ENCODE assay signal across 8 cellular contexts in the genomic region with DNA sequence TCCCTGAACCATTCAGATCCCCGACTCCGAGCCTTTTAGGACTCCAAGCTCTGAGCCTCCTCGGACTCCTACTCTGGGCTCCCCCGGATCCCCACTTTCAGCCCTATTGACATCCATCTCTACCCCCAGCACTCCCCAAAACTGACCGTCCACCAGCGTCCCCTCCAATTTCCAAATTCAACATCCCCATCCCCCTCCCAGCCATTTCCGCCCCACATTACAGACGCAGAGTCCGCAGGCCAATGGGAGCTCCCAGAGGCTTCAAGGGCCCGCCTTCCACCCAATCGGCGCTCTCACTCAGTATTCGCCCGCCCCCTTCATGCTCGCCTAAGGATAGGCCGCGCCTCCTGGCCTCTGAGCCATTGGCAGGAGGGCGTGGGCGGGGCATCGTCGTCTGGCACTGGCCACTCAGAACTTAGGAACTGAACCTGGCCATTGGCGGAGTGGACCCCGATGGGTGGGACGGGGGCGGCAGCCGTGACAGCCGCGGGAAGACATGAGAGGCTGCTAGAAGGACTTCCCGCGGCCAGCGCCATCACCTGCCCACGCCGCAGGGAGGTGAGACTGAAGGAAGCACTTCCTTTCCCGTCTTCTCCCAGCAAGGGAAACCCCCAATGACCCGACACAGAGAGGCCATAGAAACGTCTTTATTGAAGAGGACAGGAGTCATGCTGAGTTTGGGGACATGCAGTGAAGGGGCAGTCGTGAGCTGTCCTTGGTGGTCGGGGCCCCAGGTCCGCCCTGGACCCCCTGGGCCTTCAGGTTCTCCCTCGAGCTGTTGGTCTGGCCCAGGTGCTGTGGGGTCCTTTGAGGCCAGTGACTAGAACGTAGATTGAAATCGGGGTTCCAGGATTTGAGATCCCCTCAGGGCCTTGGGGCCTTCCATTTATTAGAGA. TPM values are rescaled to one million over a fixed set of nuclear protein-coding genes. Genes with fewer than 3 reads are reported as not detected.
DNase-seq lines count a peak whose midpoint lies in the region; ATAC-seq, FAIRE-seq and TF ChIP-seq lines count a peak whose summit lies in the region.

A gene (minus strand): TSS at position 185 of the 896 bp plus-strand sequence. CDS start 816 bp downstream, outside the sequence.

- H3K27ac Mint-ChIP-seq in natural killer cell treated with Interleukin-12 subunit alpha and Interleukin-12 subunit beta and Interleukin-15 and Interleukin-18, amount 100 ng/mL, for 72 hours: peak within 1 kb of the TSS; percentile 93 to 96

- no peak for TF ChIP-seq CTCF in Loucy (conservative IDR thresholded peaks at IDR 0.05; ENCODE audit: low read length)
- TF ChIP-seq CTCF in fibroblast of pulmonary artery (IDR thresholded peaks at IDR 0.05; ENCODE audit: low read length, missing control alignments): no peak

- H3K36me3 Mint-ChIP-seq in natural killer cell treated with Interleukin-12 subunit alpha and Interleukin-12 subunit beta and Interleukin-15 and Interleukin-18, amount 100 ng/mL, for 72 hours: no peaks in the 10 kb centered on the region

- peak within 1 kb of the TSS; percentile 94 for H3K4me2 ChIP-seq in Loucy (ENCODE audit: low read depth, low read length, poor library complexity, severe bottlenecking)

- H3K9ac ChIP-seq in Loucy (ENCODE audit: low read depth, low read length, poor library complexity, severe bottlenecking): peak within 1 kb of the TSS; percentile 91

- TF ChIP-seq POLR2A in H54 (IDR thresholded peaks at IDR 0.05; ENCODE audit: low read depth, low read length) (peak; percentile 66), Raji (IDR thresholded peaks at IDR 0.05; ENCODE audit: insufficient read depth, low read depth, low read length) (peak; percentile 78)

- no peaks in the 10 kb centered on the region for H4K20me1 ChIP-seq in Loucy (ENCODE audit: insufficient read depth, low read length, poor library complexity, severe bottlenecking)

- no peaks in the 10 kb centered on the region for H3K9me3 ChIP-seq in Loucy (ENCODE audit: insufficient read depth, low read depth, low read length)

- DNase-seq in EL (peak; percentile 99), H54 (ENCODE audit: insufficient read length, low spot score) (peak; percentile 100), fibroblast of pulmonary artery (ENCODE audit: low read depth) (peak; percentile 98)
- DNase-seq in activated T-helper 9 cell treated with anti-CD3 and anti-CD28 coated beads, Interleukin-2, amount 50 U/mL, for 16 hours (ENCODE audit: low read depth): peak; percentile 99
- peak; percentile 100 for DNase-seq in natural killer cell treated with Interleukin-12 subunit alpha and Interleukin-12 subunit beta and Interleukin-15 and Interleukin-18, amount 100 ng/mL, for 72 hours (ENCODE audit: low spot score)
- DNase-seq in stimulated activated naive CD8-positive, alpha-beta T cell treated with anti-CD3 and anti-CD28 coated beads, Interleukin-15, Interleukin-2, amounts not matched to agents 100 U/mL and 50 U/mL, for 24 hours: peak; percentile 100

- H3K4me1 Mint-ChIP-seq in natural killer cell treated with Interleukin-12 subunit alpha and Interleukin-12 subunit beta and Interleukin-15 and Interleukin-18, amount 100 ng/mL, for 72 hours (ENCODE audit: low read depth in 2 of 2): peaks cover 41 to 48% of the 10 kb centered on the region in 2 donors

- peak; percentile 86 for FAIRE-seq in H54 (lab: Jason Lieb, UNC)

- no peaks in the 10 kb centered on the region for H3K9me2 ChIP-seq in Loucy (replicated peaks; ENCODE audit: low read depth, low read length)

- no peaks in the 10 kb centered on the region for H3K9me3 Mint-ChIP-seq in natural killer cell treated with Interleukin-12 subunit alpha and Interleukin-12 subunit beta and Interleukin-15 and Interleukin-18, amount 100 ng/mL, for 72 hours

- H3K79me2 ChIP-seq in Loucy (ENCODE audit: insufficient read depth, low read length): peaks cover 22% of the 10 kb centered on the region

- no peaks in the 10 kb centered on the region for H3K27me3 Mint-ChIP-seq in natural killer cell treated with Interleukin-12 subunit alpha and Interleukin-12 subunit beta and Interleukin-15 and Interleukin-18, amount 100 ng/mL, for 72 hours

- H3K4me3 ChIP-seq in Loucy (ENCODE audit: low read length, poor library complexity, severe bottlenecking): peak within 1 kb of the TSS; percentile 90
- H3K4me3 ChIP-seq in fibroblast of pulmonary artery (replicated peaks; ENCODE audit: low read depth, low read length): peak within 1 kb of the TSS; percentile 95

- H3F3A ChIP-seq in Loucy (ENCODE audit: low read depth): no peaks in the 10 kb centered on the region

- peak within 1 kb of the TSS; percentile 70 for H2AFZ ChIP-seq in Loucy (ENCODE audit: low read length)

- peaks cover 11% of the 10 kb centered on the region for H3K4me1 ChIP-seq in Loucy (ENCODE audit: insufficient read depth, low read length, poor library complexity, severe bottlenecking)

- no peaks in the 10 kb centered on the region for H3K27me3 ChIP-seq in Loucy (ENCODE audit: insufficient read depth, low read length, poor library complexity, severe bottlenecking)

- H3K4me3 Mint-ChIP-seq in natural killer cell treated with Interleukin-12 subunit alpha and Interleukin-12 subunit beta and Interleukin-15 and Interleukin-18, amount 100 ng/mL, for 72 hours: peak within 1 kb of the TSS; percentile 100

- H3K36me3 ChIP-seq in Loucy (ENCODE audit: insufficient read depth, low read length): no peaks in the 10 kb centered on the region

- ATAC-seq in natural killer cell treated with Interleukin-12 subunit alpha and Interleukin-12 subunit beta and Interleukin-15 and Interleukin-18, amount 100 ng/mL, for 72 hours: peak; percentile 99
- ATAC-seq in stimulated activated naive CD8-positive, alpha-beta T cell treated with anti-CD3 and anti-CD28 coated beads, Interleukin-15, Interleukin-2, amounts not matched to agents 100 U/mL and 50 U/mL, for 24 hours: peak; percentile 99

RNA-seq across cellular contexts. Expression of the gene that starts here (rescaled TPM):
- 10 to 100 TPM; 64.5 to 68.1 TPM for total RNA-seq in natural killer cell treated with Interleukin-12 subunit alpha and Interleukin-12 subunit beta and Interleukin-15 and Interleukin-18, amount 100 ng/mL, for 72 hours

Comparison
In these comparisons a context has a peak if more than half of its experiments do, and no peak if none do; other contexts are left out.
1. Peak in every context shown above with its lines: DNase-seq, ATAC-seq and H3K4me3 ChIP-seq.